Comparison of ENCODE assay signal across 21 cellular contexts in genomic region chr12:130615906-130616305, GRCh38.
"Had no signal": no experiment of that assay in that cellular context is flagged by ENCODE, and none has a peak within 500 bp of the region (broad histone marks: within the 10 kb centered on the region; RNA-seq: fewer than 3 reads in every experiment).

No MANE protein-coding gene starts in this region.

- H3K9me3 Mint-ChIP-seq: effector memory CD8-positive, alpha-beta T cell; mesothelial cell of epicardium; naive B cell had no signal

- H3K4me1 ChIP-seq: esophagus muscularis mucosa, foreskin keratinocyte, gastroesophageal sphincter, heart left ventricle, left lung, lower lobe of right lung had no signal

- H3K36me3 ChIP-seq: esophagus muscularis mucosa, gastroesophageal sphincter, heart left ventricle, left lung, lower lobe of right lung had no signal

- H3K4me3 Mint-ChIP-seq: effector memory CD8-positive, alpha-beta T cell; mesothelial cell of epicardium; naive B cell had no signal

- H3K27ac ChIP-seq: coronary artery, esophagus muscularis mucosa, foreskin keratinocyte, gastroesophageal sphincter, heart left ventricle, hepatocyte, left lung, lower lobe of right lung had no signal

- H3K9me3 ChIP-seq: esophagus muscularis mucosa, left lung, lower lobe of right lung, mucosa of descending colon had no signal

- H3K27ac Mint-ChIP-seq: effector memory CD8-positive, alpha-beta T cell; mesothelial cell of epicardium; naive B cell had no signal

- H3K36me3 Mint-ChIP-seq: mesothelial cell of epicardium, naive B cell had no signal

- H3K4me3 ChIP-seq: coronary artery, dorsolateral prefrontal cortex, esophagus muscularis mucosa, gastroesophageal sphincter, heart left ventricle, hepatocyte, left lung, lower lobe of right lung, mucosa of descending colon had no signal

- ATAC-seq: effector memory CD8-positive, alpha-beta T cell; foreskin keratinocyte; gastroesophageal sphincter; heart left ventricle; left colon; left lung; left ventricle myocardium superior; lower lobe of right lung; mucosa of descending colon had no signal

- DNase-seq: dermis blood vessel endothelial cell; effector CD8-positive, alpha-beta T cell; effector memory CD8-positive, alpha-beta T cell; foreskin keratinocyte; heart left ventricle; hypothalamus; kidney; kidney glomerular epithelial cell; left colon; left ventricle myocardium superior; lower lobe of right lung; mesenchymal stem cell; mucosa of descending colon; naive B cell had no signal

- H3K27me3 ChIP-seq: dorsolateral prefrontal cortex, esophagus muscularis mucosa, foreskin keratinocyte, hepatocyte, left lung had no signal

- H3K4me1 Mint-ChIP-seq: mesothelial cell of epicardium, naive B cell had no signal
